Comparison of ENCODE assay signal across 20 cellular contexts in the genomic region with DNA sequence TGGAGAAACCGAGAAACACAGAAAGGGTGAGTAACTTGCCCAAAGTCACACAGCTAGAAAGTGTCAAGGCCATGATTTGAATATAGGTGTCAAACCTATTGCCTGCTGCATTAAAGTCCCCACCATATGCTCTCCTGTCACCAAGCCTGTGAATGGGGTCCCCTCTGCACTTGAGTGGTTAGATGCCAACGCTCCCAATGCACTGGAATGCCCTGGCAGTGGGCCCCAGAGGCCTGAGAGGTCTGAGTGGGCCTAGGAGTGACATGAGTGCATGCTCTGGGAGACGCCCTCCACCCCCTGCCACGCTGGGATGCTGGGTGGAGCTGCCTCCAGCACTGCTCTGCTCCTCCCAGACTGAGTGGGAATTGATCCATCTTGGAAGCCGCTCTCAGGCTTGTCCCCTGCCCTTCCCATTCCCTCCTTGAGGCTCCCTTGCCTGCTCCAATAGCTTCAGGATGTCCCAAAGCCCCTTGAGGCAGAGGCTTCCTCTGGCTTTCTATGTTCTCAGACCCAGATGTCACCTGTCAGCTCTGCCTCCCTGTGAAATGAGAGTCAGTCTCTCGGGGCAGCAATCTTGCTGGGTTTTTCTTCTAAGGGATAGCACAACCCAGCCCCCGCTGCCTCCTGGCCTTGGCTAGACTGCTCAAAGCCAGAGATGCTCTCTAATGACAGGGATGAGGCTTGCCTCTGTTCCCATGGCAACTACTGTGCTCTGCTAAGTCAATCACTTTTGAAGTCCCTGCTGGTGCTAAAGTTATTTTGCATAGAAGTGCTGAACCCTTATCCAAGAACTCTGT. TPM values are rescaled to one million over a fixed set of nuclear protein-coding genes. Genes with fewer than 3 reads are reported as not detected.
DNase-seq lines count a peak whose midpoint lies in the region; ATAC-seq, FAIRE-seq and TF ChIP-seq lines count a peak whose summit lies in the region.
"Had no signal": no experiment of that assay in that cellular context is flagged by ENCODE, and none has a peak within 500 bp of the region (broad histone marks: within the 10 kb centered on the region; RNA-seq: fewer than 3 reads in every experiment).

No MANE protein-coding gene starts in this region.

- TF ChIP-seq POLR2A in A549 (IDR thresholded peaks at IDR 0.05; ENCODE audit: low read length) = no peak

- BruUV-seq in OCI-LY7 (replicated peaks; lab: Mats Ljungman, UMichigan) = no TSS peak

- 79% methylated on average over 7 of the region's 7 CpGs for WGBS in A549 (ENCODE audit: missing lambda C conversion rate)

- no peak overlapping the region for H2AFZ ChIP-seq in OCI-LY7 (ENCODE audit: low read length)

- H3K9me3 ChIP-seq in A549 (no peaks in the 10 kb centered on the region), OCI-LY7 (ENCODE audit: low read length) (no peaks in the 10 kb centered on the region)

- no peak for FAIRE-seq in A549 (lab: Jason Lieb, UNC)
- FAIRE-seq: D721Med, GM18507 had no signal

- H3K4me3 ChIP-seq in A549 (no peak overlapping the region), OCI-LY7 (ENCODE audit: low read depth, low read length, poor library complexity, severe bottlenecking) (no peak overlapping the region)

- TF ChIP-seq RAD21 in A549 (conservative IDR thresholded peaks at IDR 0.05 in 1 of 2, IDR thresholded peaks at IDR 0.05 in 1 of 2) = no peak

- H3K4me1 ChIP-seq in A549 (peaks cover 21% of the 10 kb centered on the region), OCI-LY7 (ENCODE audit: insufficient read depth, low read length, poor library complexity, severe bottlenecking) (no peaks in the 10 kb centered on the region)

- intact Hi-C loops in OCI-LY7 (cut with micrococcal nuclease; ENCODE audit: unreplicated experiment) = no loop called here

- CTCF ChIA-PET in A549 (lab: Yijun Ruan, JAX) = interaction anchor here (0.9 to 3.2 kb wide), 5 partner anchors 10 to 42 kb away, joined by 3 to 17 read pairs (median 5); no protein-coding TSS in a partner anchor
- CTCF ChIA-PET in OCI-LY7 (lab: Charles Lee; ENCODE audit: unreplicated experiment) = no interaction called here

- POLR2A ChIA-PET in A549 (lab: Yijun Ruan, JAX) = interaction anchor here (0.6 kb wide), 1 partner anchor 39 kb away, joined by 4 read pairs; no protein-coding TSS in a partner anchor
- POLR2A ChIA-PET in OCI-LY7 (lab: Charles Lee) = interaction anchor here (1.0 to 1.3 kb wide), 3 partner anchors 9 to 39 kb away, joined by 3 to 6 read pairs (median 3); no protein-coding TSS in a partner anchor

- H3K4me2 ChIP-seq in A549 (no peak overlapping the region), OCI-LY7 (ENCODE audit: low read length) (no peak overlapping the region)

- no peaks in the 10 kb centered on the region for H3K79me2 ChIP-seq in OCI-LY7 (ENCODE audit: insufficient read depth, low read depth, low read length)

- no peak for TF ChIP-seq CTCF in A549 (IDR thresholded peaks at IDR 0.05)
- no peak for TF ChIP-seq CTCF in OCI-LY7 (conservative IDR thresholded peaks at IDR 0.05; ENCODE audit: low read length)

- no peaks in the 10 kb centered on the region for H4K20me1 ChIP-seq in OCI-LY7 (ENCODE audit: insufficient read depth, low read length)

- no peaks in the 10 kb centered on the region for H3K36me3 ChIP-seq in OCI-LY7 (ENCODE audit: insufficient read depth, low read length)
- H3K36me3 ChIP-seq: brain microvascular endothelial cell had no signal

- TF ChIP-seq EP300 in A549 (IDR thresholded peaks at IDR 0.05) = no peak

- no peaks in the 10 kb centered on the region for H3K9me2 ChIP-seq in OCI-LY7 (ENCODE audit: insufficient read depth, low read length)

- H3K27ac ChIP-seq in A549 = peak overlapping the region; percentile 7 to 46; a peak in 3 of 6 replicates
- H3K27ac ChIP-seq in OCI-LY7 (ENCODE audit: low read depth, low read length, poor library complexity, severe bottlenecking) = no peak overlapping the region
- H3K27ac ChIP-seq: brain microvascular endothelial cell had no signal

- ATAC-seq in A549 (peak in 1 of 2 experiments; percentile 49; a peak in 3 of 6 replicates), left lobe of liver (no peak), HG03378 (IDR thresholded peaks at IDR 0.05; ENCODE audit: unreplicated experiment) (no peak)
- ATAC-seq: activated T-cell treated with anti-CD3 and anti-CD28 coated beads, Interleukin-2, amount 50 U/mL, for 4 hours; PC-3; right cardiac atrium had no signal

- no peak for DNase-seq in A549 (ENCODE audit: low read depth in 1 of 2, low spot score in 1 of 2)
- DNase-seq in ELF-1 (ENCODE audit: low read depth, low spot score) = peak; percentile 82
- peak; percentile 3 for DNase-seq in OCI-LY7 (ENCODE audit: low spot score)
- DNase-seq in medulla oblongata (ENCODE audit: extremely low spot score) = peak; percentile 44
- DNase-seq in OCI-M2 (lab: John Stamatoyannopoulos, UW; ENCODE audit: unreplicated experiment) = no peak
- no peak for DNase-seq in left lobe of liver (ENCODE audit: low spot score)
- DNase-seq in HuH-7.5 (ENCODE audit: low spot score) = no peak
- DNase-seq: activated CD4-positive, alpha-beta T cell treated with anti-CD3 and anti-CD28 coated beads, Interleukin-2, amount 50 U/mL, for 4 hours; activated naive CD8-positive, alpha-beta T cell treated with anti-CD3 and anti-CD28 coated beads for 36 hours; activated T-cell treated with anti-CD3 and anti-CD28 coated beads, Interleukin-2, amount 50 U/mL, for 4 hours; brain microvascular endothelial cell; erythroblast; mammary epithelial cell; NCI-H1105; NCI-H345; PC-3 had no signal

TF ChIP-seq in A549, 52 proteins besides CTCF, POLR2A, EP300 and RAD21:
- TF ChIP-seq, protein P1, sequence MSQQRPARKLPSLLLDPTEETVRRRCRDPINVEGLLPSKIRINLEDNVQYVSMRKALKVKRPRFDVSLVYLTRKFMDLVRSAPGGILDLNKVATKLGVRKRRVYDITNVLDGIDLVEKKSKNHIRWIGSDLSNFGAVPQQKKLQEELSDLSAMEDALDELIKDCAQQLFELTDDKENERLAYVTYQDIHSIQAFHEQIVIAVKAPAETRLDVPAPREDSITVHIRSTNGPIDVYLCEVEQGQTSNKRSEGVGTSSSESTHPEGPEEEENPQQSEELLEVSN (IDR thresholded peaks at IDR 0.05; ENCODE audit: borderline replicate concordance, low read depth) = no peak
- TF ChIP-seq MAFK (IDR thresholded peaks at IDR 0.05; ENCODE audit: partially characterized antibody) (no peak), ZFP36 (IDR thresholded peaks at IDR 0.05; ENCODE audit: borderline replicate concordance, partially characterized antibody) (no peak), NFE2L2 (conservative IDR thresholded peaks at IDR 0.05; ENCODE audit: low read length) (no peak), EHMT2 (IDR thresholded peaks at IDR 0.05; ENCODE audit: low read depth) (no peak), CHD2 (IDR thresholded peaks at IDR 0.05; ENCODE audit: low read length, partially characterized antibody) (no peak), FOSB (CRISPR knock-in tag; IDR thresholded peaks at IDR 0.05) (no peak), KDM1A (IDR thresholded peaks at IDR 0.05; ENCODE audit: low read depth) (no peak), PHF8 (IDR thresholded peaks at IDR 0.05; ENCODE audit: borderline replicate concordance, low read depth) (no peak), SMC3 (IDR thresholded peaks at IDR 0.05) (no peak), RNF2 (IDR thresholded peaks at IDR 0.05; ENCODE audit: borderline replicate concordance, low read depth) (no peak), HMGXB4 (CRISPR knock-in tag; IDR thresholded peaks at IDR 0.05; ENCODE audit: borderline replicate concordance) (no peak), RFX5 (IDR thresholded peaks at IDR 0.05) (no peak)

RNA-seq across cellular contexts. Expression of gene ARSI, which starts 6.6 kb away (rescaled TPM):
- 2.9 and 3.2 TPM in 2 replicates for polyA plus RNA-seq in A549 (2011; rRNA removed)
- polyA plus RNA-seq in A549 (2012; cell fraction: cytosol; rRNA removed) = 10.5 and 13.8 TPM in 2 replicates
- 24.0 and 29.6 TPM in 2 replicates for polyA plus RNA-seq in A549 (2012; cell fraction: nucleus; rRNA removed)
- polyA plus RNA-seq in A549 (2017; fragmentation: RNase III; extraction: RNeasy Plus Mini Kit Qiagen cat#74134 plus additional on column Dnase treatment) = 17.4 to 24.1 TPM (median 22.0 TPM) in 3 replicates
- polyA minus RNA-seq in A549 (2011; rRNA and poly(A)+ RNA removed) = 3.4 and 5.7 TPM in 2 replicates
- total RNA-seq in OCI-LY7 (2014; rRNA removed; shearing (Covaris generic)) = not detected in 2 replicates
- total RNA-seq in OCI-LY7 (2022) = not detected in 2 replicates
- total RNA-seq in left lobe of liver = 0.43 TPM
- total RNA-seq: activated naive CD8-positive, alpha-beta T cell treated with anti-CD3 and anti-CD28 coated beads for 36 hours; activated T-cell treated with anti-CD3 and anti-CD28 coated beads, Interleukin-2, amount 50 U/mL, for 4 hours had no signal

RNA-seq across cellular contexts. Expression of gene CAMK2A, which starts 19.7 kb away (rescaled TPM):
- 0.09 and 0.19 TPM in 2 replicates for polyA plus RNA-seq in A549 (2011; rRNA removed)
- 0.07 and 0.14 TPM in 2 replicates for polyA plus RNA-seq in A549 (2012; cell fraction: cytosol; rRNA removed)
- polyA plus RNA-seq in A549 (2012; cell fraction: nucleus; rRNA removed) = 1.2 and 1.9 TPM in 2 replicates
- polyA plus RNA-seq in A549 (2017; fragmentation: RNase III; extraction: RNeasy Plus Mini Kit Qiagen cat#74134 plus additional on column Dnase treatment) = 0.67 to 1.6 TPM (median 0.93 TPM) in 3 replicates
- 0.45 and 0.54 TPM in 2 replicates for polyA minus RNA-seq in A549 (2011; rRNA and poly(A)+ RNA removed)
- not detected in 2 replicates for total RNA-seq in OCI-LY7 (2014; rRNA removed; shearing (Covaris generic))
- total RNA-seq in OCI-LY7 (2022) = not detected in 2 replicates
- total RNA-seq in left lobe of liver = not detected
- total RNA-seq: activated naive CD8-positive, alpha-beta T cell treated with anti-CD3 and anti-CD28 coated beads for 36 hours; activated T-cell treated with anti-CD3 and anti-CD28 coated beads, Interleukin-2, amount 50 U/mL, for 4 hours had no signal

RNA-seq across cellular contexts. Expression of gene TCOF1, which starts 48.2 kb away (rescaled TPM):
- polyA plus RNA-seq in A549 (2011; rRNA removed) (17.5 and 20.9 TPM in 2 replicates), A549 (2017; fragmentation: RNase III; extraction: RNeasy Plus Mini Kit Qiagen cat#74134 plus additional on column Dnase treatment) (44.2 to 50.7 TPM (median 47.1 TPM) in 3 replicates)
- 45.2 and 47.7 TPM in 2 replicates for polyA plus RNA-seq in A549 (2012; cell fraction: cytosol; rRNA removed)
- 94.3 and 116 TPM in 2 replicates for polyA plus RNA-seq in A549 (2012; cell fraction: nucleus; rRNA removed)
- polyA minus RNA-seq in A549 (2011; rRNA and poly(A)+ RNA removed) = 24.9 and 30.8 TPM in 2 replicates
- 61.3 and 62.9 TPM in 2 replicates for total RNA-seq in OCI-LY7 (2014; rRNA removed; shearing (Covaris generic))
- total RNA-seq in OCI-LY7 (2022) (104 and 108 TPM in 2 replicates), left lobe of liver (9.9 TPM)

Comparison
In these comparisons a context has a peak if more than half of its experiments do, and no peak if none do; other contexts are left out.
1. DNase-seq: peak in ELF-1 (single experiment), OCI-LY7 (single experiment) and medulla oblongata (single experiment); none in A549 (0 of 2), OCI-M2 (single experiment), left lobe of liver (single experiment) and HuH-7.5 (single experiment).